In genomic region chr17:36934144-36934758, GRCh38 we compare ENCODE assay signal across 9 cellular contexts. TPM values are rescaled to one million over a fixed set of nuclear protein-coding genes. Genes with fewer than 3 reads are reported as not detected.
DNase-seq lines count a peak whose midpoint lies in the region; ATAC-seq and TF ChIP-seq lines count a peak whose summit lies in the region.
"Had no signal": no experiment of that assay in that cellular context is flagged by ENCODE, and none has a peak within 500 bp of the region (broad histone marks: within the 10 kb centered on the region; RNA-seq: fewer than 3 reads in every experiment).

No MANE protein-coding gene starts in this region.

- no peak for ATAC-seq in CD8-positive, alpha-beta T cell
- no peak for ATAC-seq in GM18858 (IDR thresholded peaks at IDR 0.05; ENCODE audit: unreplicated experiment)

- H3K27ac ChIP-seq in CD8-positive, alpha-beta T cell (ENCODE audit: low read depth, low read length), result no peak overlapping the region
- H3K27ac ChIP-seq in HUES64 (ENCODE audit: low read depth, low read length), result no peak overlapping the region
- H3K27ac ChIP-seq: GM23248 had no signal

- peaks cover 63% of the 10 kb centered on the region for H3K4me1 Mint-ChIP-seq in CD8-positive, alpha-beta T cell (ENCODE audit: low read depth)
- H3K4me1 Mint-ChIP-seq in dendritic cell treated with granulocyte-macrophage colony-stimulating factor and Interleukin-4, amounts not matched to agents 40 ng/mL and 50 ng/mL, for 4 days (ENCODE audit: low read depth), result peaks cover 79% of the 10 kb centered on the region
- peaks cover 86% of the 10 kb centered on the region for H3K4me1 Mint-ChIP-seq in nephron progenitor cell

- H3K36me3 Mint-ChIP-seq in CD8-positive, alpha-beta T cell, result no peaks in the 10 kb centered on the region
- no peaks in the 10 kb centered on the region for H3K36me3 Mint-ChIP-seq in dendritic cell treated with granulocyte-macrophage colony-stimulating factor and Interleukin-4, amounts not matched to agents 40 ng/mL and 50 ng/mL, for 4 days (ENCODE audit: low read depth)
- no peaks in the 10 kb centered on the region for H3K36me3 Mint-ChIP-seq in nephron progenitor cell (ENCODE audit: low read depth)

- TF ChIP-seq CTCF in CD8-positive, alpha-beta T cell (IDR thresholded peaks at IDR 0.05), result no peak
- TF ChIP-seq CTCF in nephron progenitor cell (IDR thresholded peaks at IDR 0.05), result no peak

- peaks cover 94% of the 10 kb centered on the region for H3K27me3 ChIP-seq in CD8-positive, alpha-beta T cell (ENCODE audit: insufficient read depth, low read length)
- H3K27me3 ChIP-seq in HUES64 (ENCODE audit: insufficient read depth, low read length), result peaks cover 100% of the 10 kb centered on the region

- no peak overlapping the region for H3K9ac ChIP-seq in HUES64 (ENCODE audit: low read depth, low read length)
- H3K9ac ChIP-seq: GM23248 had no signal

- CTCF ChIA-PET in CD8-positive, alpha-beta T cell (lab: Charles Lee), result interaction anchor here (0.6 kb wide), 1 partner anchor 174 kb away, joined by 3 read pairs; no protein-coding TSS in a partner anchor

- peaks cover 85% of the 10 kb centered on the region for H3K27me3 Mint-ChIP-seq in CD8-positive, alpha-beta T cell (ENCODE audit: low read depth)
- H3K27me3 Mint-ChIP-seq in dendritic cell treated with granulocyte-macrophage colony-stimulating factor and Interleukin-4, amounts not matched to agents 40 ng/mL and 50 ng/mL, for 4 days, result peaks cover 100% of the 10 kb centered on the region
- peaks cover 100% of the 10 kb centered on the region for H3K27me3 Mint-ChIP-seq in nephron progenitor cell (ENCODE audit: low read depth, poor library complexity)

- H3K4me3 Mint-ChIP-seq in CD8-positive, alpha-beta T cell, result peak overlapping the region; percentile 68
- peak overlapping the region; percentile 21 for H3K4me3 Mint-ChIP-seq in dendritic cell treated with granulocyte-macrophage colony-stimulating factor and Interleukin-4, amounts not matched to agents 40 ng/mL and 50 ng/mL, for 4 days
- H3K4me3 Mint-ChIP-seq in nephron progenitor cell, result peak overlapping the region; percentile 77

- intact Hi-C loops in CD8-positive, alpha-beta T cell (cut with DNase I, micrococcal nuclease), result loop anchor here in 1 of 2 experiments (5.0 kb wide), 1 partner anchor 397 kb away; no protein-coding TSS in a partner anchor
- intact Hi-C loops in dendritic cell treated with granulocyte-macrophage colony-stimulating factor and Interleukin-4, amounts not matched to agents 40 ng/mL and 50 ng/mL, for 4 days (cut with micrococcal nuclease), result no loop called here

- POLR2A ChIA-PET in CD8-positive, alpha-beta T cell (lab: Charles Lee), result interaction anchor here (1.0 to 3.4 kb wide), 3 partner anchors 8 to 14 kb away, joined by 3 to 16 read pairs (median 4); partner anchors contain the start of gene AATF

- DNase-seq in CD8-positive, alpha-beta T cell, result no peak
- DNase-seq in nephron progenitor cell (no peak), NCI-H1092 treated with DMSO at 0.1 percent for 48 hours (lab: John Stamatoyannopoulos, UW) (no peak), nucleus accumbens (lab: John Stamatoyannopoulos, UW) (no peak), NCI-H446 (lab: John Stamatoyannopoulos, UW) (no peak)
- DNase-seq: GM23248 had no signal

- H3K4me3 ChIP-seq in CD8-positive, alpha-beta T cell (ENCODE audit: low read depth, low read length), result peak overlapping the region; percentile 18
- H3K4me3 ChIP-seq in HUES64 (ENCODE audit: low read length), result peak overlapping the region; percentile 56
- H3K4me3 ChIP-seq: GM23248 had no signal

- no peak overlapping the region for H3K27ac Mint-ChIP-seq in CD8-positive, alpha-beta T cell
- no peak overlapping the region for H3K27ac Mint-ChIP-seq in dendritic cell treated with granulocyte-macrophage colony-stimulating factor and Interleukin-4, amounts not matched to agents 40 ng/mL and 50 ng/mL, for 4 days
- H3K27ac Mint-ChIP-seq in nephron progenitor cell, result no peak overlapping the region

- 1% methylated on average over 31 of the region's 31 CpGs for WGBS in HUES64

- peaks cover 73% of the 10 kb centered on the region for H3K4me1 ChIP-seq in CD8-positive, alpha-beta T cell (ENCODE audit: insufficient read depth, low read length)
- peaks cover 51% of the 10 kb centered on the region for H3K4me1 ChIP-seq in HUES64 (ENCODE audit: insufficient read depth, low read length)

- no peaks in the 10 kb centered on the region for H3K9me3 Mint-ChIP-seq in CD8-positive, alpha-beta T cell
- H3K9me3 Mint-ChIP-seq in dendritic cell treated with granulocyte-macrophage colony-stimulating factor and Interleukin-4, amounts not matched to agents 40 ng/mL and 50 ng/mL, for 4 days, result no peaks in the 10 kb centered on the region
- H3K9me3 Mint-ChIP-seq in nephron progenitor cell, result no peaks in the 10 kb centered on the region

- no peaks in the 10 kb centered on the region for H3K36me3 ChIP-seq in CD8-positive, alpha-beta T cell (ENCODE audit: insufficient read depth, low read length)
- no peaks in the 10 kb centered on the region for H3K36me3 ChIP-seq in HUES64 (ENCODE audit: insufficient read depth, low read length)

- H3K9me3 ChIP-seq in CD8-positive, alpha-beta T cell (ENCODE audit: low read length), result no peaks in the 10 kb centered on the region
- no peaks in the 10 kb centered on the region for H3K9me3 ChIP-seq in HUES64 (ENCODE audit: insufficient read depth, low read depth, low read length)

RNA-seq across cellular contexts. Expression of gene LHX1, which starts 3.0 kb away (rescaled TPM):
- not detected for total RNA-seq in CD8-positive, alpha-beta T cell
- 4.3 TPM for polyA plus RNA-seq in HUES64 (2013, experiment 1 of 2)
- polyA plus RNA-seq in HUES64 (2013, experiment 2 of 2), result 6.0 TPM
- total RNA-seq: GM23248 had no signal
- polyA plus RNA-seq: GM23248 had no signal

RNA-seq across cellular contexts. Expression of gene AATF, which starts 14.5 kb away (rescaled TPM):
- total RNA-seq in CD8-positive, alpha-beta T cell, result 10 to 100 TPM; 49.5 to 51.5 TPM
- 41.9 TPM for polyA plus RNA-seq in HUES64 (2013, experiment 1 of 2)
- polyA plus RNA-seq in HUES64 (2013, experiment 2 of 2), result 36.5 TPM

Comparison
In these comparisons a context has a peak if more than half of its experiments do, and no peak if none do; other contexts are left out.
1. H3K4me3 Mint-ChIP-seq: peak in every context shown above with its lines; median percentile 77 in nephron progenitor cell; 68 in CD8-positive, alpha-beta T cell; 21 in dendritic cell treated with granulocyte-macrophage colony-stimulating factor and Interleukin-4, amounts not matched to agents 40 ng/mL and 50 ng/mL, for 4 days.